11 cellular contexts compared by ENCODE assay signal in the genomic region with DNA sequence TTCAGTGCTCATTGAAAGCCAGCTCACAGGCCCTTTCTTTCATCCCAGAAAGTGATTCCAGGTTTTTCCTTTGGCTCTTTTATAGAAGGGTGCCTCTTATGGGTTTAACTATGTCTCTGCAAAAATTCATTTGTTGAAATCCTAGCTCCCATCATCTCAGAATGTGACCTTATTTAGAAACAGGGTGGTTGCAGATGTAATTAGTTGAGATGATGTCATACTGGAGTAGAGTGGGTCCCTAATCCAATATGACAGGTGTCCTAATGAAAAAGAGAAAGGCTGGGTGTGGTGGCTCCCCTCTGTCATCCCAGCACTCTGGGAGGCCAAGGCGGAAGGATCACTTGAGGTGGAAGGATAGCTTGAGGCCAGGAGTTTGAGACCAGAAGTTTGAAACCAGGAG.
"Had no signal": no experiment of that assay in that cellular context is flagged by ENCODE, and none has a peak within 500 bp of the region (broad histone marks: within the 10 kb centered on the region; RNA-seq: fewer than 3 reads in every experiment).

No MANE protein-coding gene starts in this region.

- H3K9me3 Mint-ChIP-seq: GM23338 had no signal

- DNase-seq: GM23248, GOT3, H7, H9, HCEC 1CT, HFFc6 had no signal

- H3K4me3 Mint-ChIP-seq: GM23338, H9, HFFc6 had no signal

- H3K27ac ChIP-seq: GM23248 had no signal

- FAIRE-seq: H1, H54 had no signal

- H3K9ac ChIP-seq: GM23248 had no signal

- H3K4me2 ChIP-seq: GM23338 had no signal

- H3K27ac Mint-ChIP-seq: GM23338, H9, HFFc6 had no signal

- H3K36me3 ChIP-seq: HAP-1 had no signal

- H2AFZ ChIP-seq: GM23248, GM23338 had no signal

- ATAC-seq: GM23338, HCT116 had no signal

- H3K9me3 ChIP-seq: HAP-1 had no signal

- H3K4me3 ChIP-seq: GM23248, GM23338, HAP-1 had no signal
